1 cellular context compared by ENCODE assay signal in the genomic region with DNA sequence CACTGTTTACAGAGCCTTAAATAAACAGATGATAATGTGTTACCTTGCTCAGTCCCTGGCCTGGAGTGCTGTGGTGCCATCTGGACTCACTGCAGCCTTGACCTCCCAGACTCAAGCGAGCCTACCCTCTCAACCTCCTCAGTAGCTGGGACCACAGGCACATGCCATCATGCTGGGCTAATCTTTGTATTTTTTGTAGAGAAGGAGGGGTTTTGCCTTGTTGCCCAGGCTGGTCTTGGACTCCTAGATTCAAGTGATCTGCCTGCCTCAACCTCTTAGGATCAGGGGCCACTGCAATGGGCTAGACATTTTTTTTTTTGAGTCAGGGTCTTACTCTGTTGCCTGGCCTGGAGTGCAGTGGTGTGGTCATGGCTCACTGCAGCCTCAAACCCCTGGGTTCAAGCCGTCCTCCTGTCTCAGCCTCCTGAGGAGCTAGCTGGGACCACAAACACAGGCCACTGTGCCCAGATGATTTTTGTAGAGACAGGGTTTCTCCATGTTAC.
TF ChIP-seq lines count a peak whose summit lies in the region.

No MANE protein-coding gene starts in this region.

TF ChIP-seq in HepG2, 621 proteins besides CTCF, POLR2A, EP300 and RAD21 (continued from another document and continues in another):
- TF ChIP-seq, protein P1, sequence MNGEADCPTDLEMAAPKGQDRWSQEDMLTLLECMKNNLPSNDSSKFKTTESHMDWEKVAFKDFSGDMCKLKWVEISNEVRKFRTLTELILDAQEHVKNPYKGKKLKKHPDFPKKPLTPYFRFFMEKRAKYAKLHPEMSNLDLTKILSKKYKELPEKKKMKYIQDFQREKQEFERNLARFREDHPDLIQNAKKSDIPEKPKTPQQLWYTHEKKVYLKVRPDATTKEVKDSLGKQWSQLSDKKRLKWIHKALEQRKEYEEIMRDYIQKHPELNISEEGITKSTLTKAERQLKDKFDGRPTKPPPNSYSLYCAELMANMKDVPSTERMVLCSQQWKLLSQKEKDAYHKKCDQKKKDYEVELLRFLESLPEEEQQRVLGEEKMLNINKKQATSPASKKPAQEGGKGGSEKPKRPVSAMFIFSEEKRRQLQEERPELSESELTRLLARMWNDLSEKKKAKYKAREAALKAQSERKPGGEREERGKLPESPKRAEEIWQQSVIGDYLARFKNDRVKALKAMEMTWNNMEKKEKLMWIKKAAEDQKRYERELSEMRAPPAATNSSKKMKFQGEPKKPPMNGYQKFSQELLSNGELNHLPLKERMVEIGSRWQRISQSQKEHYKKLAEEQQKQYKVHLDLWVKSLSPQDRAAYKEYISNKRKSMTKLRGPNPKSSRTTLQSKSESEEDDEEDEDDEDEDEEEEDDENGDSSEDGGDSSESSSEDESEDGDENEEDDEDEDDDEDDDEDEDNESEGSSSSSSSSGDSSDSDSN (CRISPR knock-in tag; IDR thresholded peaks at IDR 0.05): peak; percentile 60; the same call in 1 of the 2 replicates
- TF ChIP-seq GABPB1 (CRISPR knock-in tag; IDR thresholded peaks at IDR 0.05) (no peak; the same call in 1 of the 2 replicates), ZFYVE20 (CRISPR knock-in tag; IDR thresholded peaks at IDR 0.05; ENCODE audit: borderline replicate concordance, low read depth) (no peak), ZNF678 (CRISPR knock-in tag; IDR thresholded peaks at IDR 0.05) (0 out of 2 replicates have a peak, but pooled peaks have one; percentile 46), ZNF282 (IDR thresholded peaks at IDR 0.05; ENCODE audit: partially characterized antibody) (no peak), ZNF766 (CRISPR knock-in tag; IDR thresholded peaks at IDR 0.05; ENCODE audit: borderline replicate concordance) (no peak; the same call in 1 of the 2 replicates), ZNF713 (CRISPR knock-in tag; IDR thresholded peaks at IDR 0.05) (peak; percentile 89; the same call in 1 of the 2 replicates), ELF3 (CRISPR knock-in tag; IDR thresholded peaks at IDR 0.05) (peak; percentile 85), IKZF4 (CRISPR knock-in tag; IDR thresholded peaks at IDR 0.05; ENCODE audit: borderline replicate concordance, low read depth, not compliant biosample characterization) (peak; percentile 81), ZNF556 (CRISPR knock-in tag; IDR thresholded peaks at IDR 0.05; ENCODE audit: borderline replicate concordance) (peak; percentile 85), ADNP (CRISPR knock-in tag; IDR thresholded peaks at IDR 0.05) (no peak), SSRP1 (CRISPR knock-in tag; IDR thresholded peaks at IDR 0.05) (no peak), FOXA3 (CRISPR knock-in tag; IDR thresholded peaks at IDR 0.05) (peak; percentile 98), AFF4 (CRISPR knock-in tag; IDR thresholded peaks at IDR 0.05) (no peak; the same call in 1 of the 2 replicates), PLSCR1 (CRISPR knock-in tag; IDR thresholded peaks at IDR 0.05; ENCODE audit: borderline replicate concordance) (no peak), DNMT3B (CRISPR knock-in tag; conservative IDR thresholded peaks at IDR 0.05) (no peak), ZNF12 (CRISPR knock-in tag; IDR thresholded peaks at IDR 0.05) (no peak), SNAI1 (CRISPR knock-in tag; IDR thresholded peaks at IDR 0.05; ENCODE audit: borderline replicate concordance) (no peak; the same call in 1 of the 2 replicates), SNRNP70 (IDR thresholded peaks at IDR 0.05; ENCODE audit: low read depth, low read length) (no peak), MAX (IDR thresholded peaks at IDR 0.05) (peak; percentile 75), ZNF430 (CRISPR knock-in tag; IDR thresholded peaks at IDR 0.05) (peak; percentile 96), ZNF260 (CRISPR knock-in tag; IDR thresholded peaks at IDR 0.05; ENCODE audit: borderline replicate concordance, low read depth) (no peak), ZNF768 (CRISPR knock-in tag; IDR thresholded peaks at IDR 0.05) (no peak; the same call in 1 of the 2 replicates), ZNF616 (CRISPR knock-in tag; IDR thresholded peaks at IDR 0.05; ENCODE audit: low read depth) (no peak), ZNF263 (CRISPR knock-in tag; IDR thresholded peaks at IDR 0.05) (peak; percentile 73; the same call in 1 of the 2 replicates), SMAD9 (CRISPR knock-in tag; IDR thresholded peaks at IDR 0.05) (no peak), ZNF777 (CRISPR knock-in tag; IDR thresholded peaks at IDR 0.05) (no peak), ZNF790 (CRISPR knock-in tag; IDR thresholded peaks at IDR 0.05; ENCODE audit: borderline replicate concordance) (no peak), SMC3 (IDR thresholded peaks at IDR 0.05; ENCODE audit: low read length) (no peak), ZUFSP (CRISPR knock-in tag; IDR thresholded peaks at IDR 0.05; ENCODE audit: borderline replicate concordance) (no peak), NFKB2 (CRISPR knock-in tag; IDR thresholded peaks at IDR 0.05; ENCODE audit: borderline replicate concordance) (0 out of 2 replicates have a peak, but pooled peaks have one; percentile 37), MTF2 (CRISPR knock-in tag; IDR thresholded peaks at IDR 0.05; ENCODE audit: borderline replicate concordance) (no peak), ZNF780A (CRISPR knock-in tag; IDR thresholded peaks at IDR 0.05) (no peak), ZNF749 (CRISPR knock-in tag; IDR thresholded peaks at IDR 0.05; ENCODE audit: borderline replicate concordance) (peak; percentile 53; the same call in 1 of the 2 replicates), SIX1 (CRISPR knock-in tag; IDR thresholded peaks at IDR 0.05; ENCODE audit: borderline replicate concordance) (peak; percentile 49; the same call in 1 of the 2 replicates), ZNF619 (CRISPR knock-in tag; IDR thresholded peaks at IDR 0.05) (no peak; the same call in 1 of the 2 replicates), ZKSCAN8 (CRISPR knock-in tag; IDR thresholded peaks at IDR 0.05; ENCODE audit: borderline replicate concordance) (peak; percentile 46), SMYD3 (CRISPR knock-in tag; IDR thresholded peaks at IDR 0.05) (no peak), RFXAP (CRISPR knock-in tag; IDR thresholded peaks at IDR 0.05; ENCODE audit: borderline replicate concordance) (peak; percentile 58; the same call in 1 of the 2 replicates), ELF4 (CRISPR knock-in tag; IDR thresholded peaks at IDR 0.05; ENCODE audit: borderline replicate concordance) (no peak), ZNF878 (CRISPR knock-in tag; IDR thresholded peaks at IDR 0.05) (peak; percentile 80), TBL1XR1 (IDR thresholded peaks at IDR 0.05; ENCODE audit: borderline replicate concordance, low read length, partially characterized antibody) (no peak), RFX1 (IDR thresholded peaks at IDR 0.05) (no peak), SMAD3 (CRISPR knock-in tag; IDR thresholded peaks at IDR 0.05) (peak; percentile 82; the same call in 1 of the 2 replicates), TAF15 (IDR thresholded peaks at IDR 0.05; ENCODE audit: low read depth, low read length, poor library complexity, severe bottlenecking) (no peak), ZNF639 (CRISPR knock-in tag; conservative IDR thresholded peaks at IDR 0.05) (no peak; the same call in 1 of the 2 replicates), HHEX (CRISPR knock-in tag; IDR thresholded peaks at IDR 0.05) (no peak)
- TF ChIP-seq, protein P2, sequence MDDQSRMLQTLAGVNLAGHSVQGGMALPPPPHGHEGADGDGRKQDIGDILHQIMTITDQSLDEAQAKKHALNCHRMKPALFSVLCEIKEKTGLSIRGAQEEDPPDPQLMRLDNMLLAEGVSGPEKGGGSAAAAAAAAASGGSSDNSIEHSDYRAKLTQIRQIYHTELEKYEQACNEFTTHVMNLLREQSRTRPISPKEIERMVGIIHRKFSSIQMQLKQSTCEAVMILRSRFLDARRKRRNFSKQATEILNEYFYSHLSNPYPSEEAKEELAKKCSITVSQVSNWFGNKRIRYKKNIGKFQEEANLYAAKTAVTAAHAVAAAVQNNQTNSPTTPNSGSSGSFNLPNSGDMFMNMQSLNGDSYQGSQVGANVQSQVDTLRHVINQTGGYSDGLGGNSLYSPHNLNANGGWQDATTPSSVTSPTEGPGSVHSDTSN (CRISPR knock-in tag; IDR thresholded peaks at IDR 0.05; ENCODE audit: borderline replicate concordance): no peak
- TF ChIP-seq, protein P3, sequence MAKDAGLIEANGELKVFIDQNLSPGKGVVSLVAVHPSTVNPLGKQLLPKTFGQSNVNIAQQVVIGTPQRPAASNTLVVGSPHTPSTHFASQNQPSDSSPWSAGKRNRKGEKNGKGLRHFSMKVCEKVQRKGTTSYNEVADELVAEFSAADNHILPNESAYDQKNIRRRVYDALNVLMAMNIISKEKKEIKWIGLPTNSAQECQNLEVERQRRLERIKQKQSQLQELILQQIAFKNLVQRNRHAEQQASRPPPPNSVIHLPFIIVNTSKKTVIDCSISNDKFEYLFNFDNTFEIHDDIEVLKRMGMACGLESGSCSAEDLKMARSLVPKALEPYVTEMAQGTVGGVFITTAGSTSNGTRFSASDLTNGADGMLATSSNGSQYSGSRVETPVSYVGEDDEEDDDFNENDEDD (CRISPR knock-in tag; IDR thresholded peaks at IDR 0.05; ENCODE audit: borderline replicate concordance): peak; percentile 80; the same call in 1 of the 2 replicates
- TF ChIP-seq, protein P4, sequence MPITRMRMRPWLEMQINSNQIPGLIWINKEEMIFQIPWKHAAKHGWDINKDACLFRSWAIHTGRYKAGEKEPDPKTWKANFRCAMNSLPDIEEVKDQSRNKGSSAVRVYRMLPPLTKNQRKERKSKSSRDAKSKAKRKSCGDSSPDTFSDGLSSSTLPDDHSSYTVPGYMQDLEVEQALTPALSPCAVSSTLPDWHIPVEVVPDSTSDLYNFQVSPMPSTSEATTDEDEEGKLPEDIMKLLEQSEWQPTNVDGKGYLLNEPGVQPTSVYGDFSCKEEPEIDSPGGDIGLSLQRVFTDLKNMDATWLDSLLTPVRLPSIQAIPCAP (CRISPR knock-in tag; IDR thresholded peaks at IDR 0.05; ENCODE audit: low read depth): no peak
